1 cellular context compared by ENCODE assay signal in the genomic region with DNA sequence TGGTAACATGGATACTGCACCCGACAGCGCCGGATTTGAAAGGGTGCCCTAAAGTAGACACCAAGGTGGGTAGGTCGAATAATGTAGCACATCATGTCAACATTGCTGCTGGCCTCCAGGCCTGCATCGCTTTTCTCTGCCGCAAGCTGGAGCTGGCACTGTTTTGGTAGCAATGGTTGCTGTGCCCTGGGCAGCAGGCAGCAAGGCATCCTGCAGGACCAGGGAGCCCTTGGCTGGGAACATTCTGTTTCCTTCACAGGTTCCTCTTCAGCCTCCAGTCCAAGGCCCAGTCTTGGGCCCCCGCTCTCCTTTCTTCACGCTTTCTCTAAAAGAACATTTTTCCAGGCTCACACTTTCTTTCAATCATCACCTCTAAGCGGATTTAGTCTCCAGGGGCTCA.
TF ChIP-seq lines count a peak whose summit lies in the region.

No MANE protein-coding gene starts in this region.

TF ChIP-seq in GM23338, 12 proteins besides CTCF, POLR2A, EP300 and RAD21 (continued from another document):
- TF ChIP-seq, protein P1, sequence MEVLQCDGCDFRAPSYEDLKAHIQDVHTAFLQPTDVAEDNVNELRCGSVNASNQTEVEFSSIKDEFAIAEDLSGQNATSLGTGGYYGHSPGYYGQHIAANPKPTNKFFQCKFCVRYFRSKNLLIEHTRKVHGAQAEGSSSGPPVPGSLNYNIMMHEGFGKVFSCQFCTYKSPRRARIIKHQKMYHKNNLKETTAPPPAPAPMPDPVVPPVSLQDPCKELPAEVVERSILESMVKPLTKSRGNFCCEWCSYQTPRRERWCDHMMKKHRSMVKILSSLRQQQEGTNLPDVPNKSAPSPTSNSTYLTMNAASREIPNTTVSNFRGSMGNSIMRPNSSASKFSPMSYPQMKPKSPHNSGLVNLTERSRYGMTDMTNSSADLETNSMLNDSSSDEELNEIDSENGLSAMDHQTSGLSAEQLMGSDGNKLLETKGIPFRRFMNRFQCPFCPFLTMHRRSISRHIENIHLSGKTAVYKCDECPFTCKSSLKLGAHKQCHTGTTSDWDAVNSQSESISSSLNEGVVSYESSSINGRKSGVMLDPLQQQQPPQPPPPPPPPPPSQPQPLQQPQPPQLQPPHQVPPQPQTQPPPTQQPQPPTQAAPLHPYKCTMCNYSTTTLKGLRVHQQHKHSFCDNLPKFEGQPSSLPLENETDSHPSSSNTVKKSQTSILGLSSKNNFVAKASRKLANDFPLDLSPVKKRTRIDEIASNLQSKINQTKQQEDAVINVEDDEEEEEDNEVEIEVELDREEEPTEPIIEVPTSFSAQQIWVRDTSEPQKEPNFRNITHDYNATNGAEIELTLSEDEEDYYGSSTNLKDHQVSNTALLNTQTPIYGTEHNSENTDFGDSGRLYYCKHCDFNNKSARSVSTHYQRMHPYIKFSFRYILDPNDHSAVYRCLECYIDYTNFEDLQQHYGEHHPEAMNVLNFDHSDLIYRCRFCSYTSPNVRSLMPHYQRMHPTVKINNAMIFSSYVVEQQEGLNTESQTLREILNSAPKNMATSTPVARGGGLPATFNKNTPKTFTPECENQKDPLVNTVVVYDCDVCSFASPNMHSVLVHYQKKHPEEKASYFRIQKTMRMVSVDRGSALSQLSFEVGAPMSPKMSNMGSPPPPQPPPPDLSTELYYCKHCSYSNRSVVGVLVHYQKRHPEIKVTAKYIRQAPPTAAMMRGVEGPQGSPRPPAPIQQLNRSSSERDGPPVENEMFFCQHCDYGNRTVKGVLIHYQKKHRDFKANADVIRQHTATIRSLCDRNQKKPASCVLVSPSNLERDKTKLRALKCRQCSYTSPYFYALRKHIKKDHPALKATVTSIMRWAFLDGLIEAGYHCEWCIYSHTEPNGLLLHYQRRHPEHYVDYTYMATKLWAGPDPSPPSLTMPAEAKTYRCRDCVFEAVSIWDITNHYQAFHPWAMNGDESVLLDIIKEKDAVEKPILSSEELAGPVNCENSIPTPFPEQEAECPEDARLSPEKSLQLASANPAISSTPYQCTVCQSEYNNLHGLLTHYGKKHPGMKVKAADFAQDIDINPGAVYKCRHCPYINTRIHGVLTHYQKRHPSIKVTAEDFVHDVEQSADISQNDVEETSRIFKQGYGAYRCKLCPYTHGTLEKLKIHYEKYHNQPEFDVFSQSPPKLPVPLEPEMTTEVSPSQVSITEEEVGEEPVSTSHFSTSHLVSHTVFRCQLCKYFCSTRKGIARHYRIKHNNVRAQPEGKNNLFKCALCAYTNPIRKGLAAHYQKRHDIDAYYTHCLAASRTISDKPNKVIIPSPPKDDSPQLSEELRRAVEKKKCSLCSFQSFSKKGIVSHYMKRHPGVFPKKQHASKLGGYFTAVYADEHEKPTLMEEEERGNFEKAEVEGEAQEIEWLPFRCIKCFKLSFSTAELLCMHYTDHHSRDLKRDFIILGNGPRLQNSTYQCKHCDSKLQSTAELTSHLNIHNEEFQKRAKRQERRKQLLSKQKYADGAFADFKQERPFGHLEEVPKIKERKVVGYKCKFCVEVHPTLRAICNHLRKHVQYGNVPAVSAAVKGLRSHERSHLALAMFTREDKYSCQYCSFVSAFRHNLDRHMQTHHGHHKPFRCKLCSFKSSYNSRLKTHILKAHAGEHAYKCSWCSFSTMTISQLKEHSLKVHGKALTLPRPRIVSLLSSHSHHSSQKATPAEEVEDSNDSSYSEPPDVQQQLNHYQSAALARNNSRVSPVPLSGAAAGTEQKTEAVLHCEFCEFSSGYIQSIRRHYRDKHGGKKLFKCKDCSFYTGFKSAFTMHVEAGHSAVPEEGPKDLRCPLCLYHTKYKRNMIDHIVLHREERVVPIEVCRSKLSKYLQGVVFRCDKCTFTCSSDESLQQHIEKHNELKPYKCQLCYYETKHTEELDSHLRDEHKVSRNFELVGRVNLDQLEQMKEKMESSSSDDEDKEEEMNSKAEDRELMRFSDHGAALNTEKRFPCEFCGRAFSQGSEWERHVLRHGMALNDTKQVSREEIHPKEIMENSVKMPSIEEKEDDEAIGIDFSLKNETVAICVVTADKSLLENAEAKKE (CRISPR knock-in tag; IDR thresholded peaks at IDR 0.05): no peak
- TF ChIP-seq, protein P2, sequence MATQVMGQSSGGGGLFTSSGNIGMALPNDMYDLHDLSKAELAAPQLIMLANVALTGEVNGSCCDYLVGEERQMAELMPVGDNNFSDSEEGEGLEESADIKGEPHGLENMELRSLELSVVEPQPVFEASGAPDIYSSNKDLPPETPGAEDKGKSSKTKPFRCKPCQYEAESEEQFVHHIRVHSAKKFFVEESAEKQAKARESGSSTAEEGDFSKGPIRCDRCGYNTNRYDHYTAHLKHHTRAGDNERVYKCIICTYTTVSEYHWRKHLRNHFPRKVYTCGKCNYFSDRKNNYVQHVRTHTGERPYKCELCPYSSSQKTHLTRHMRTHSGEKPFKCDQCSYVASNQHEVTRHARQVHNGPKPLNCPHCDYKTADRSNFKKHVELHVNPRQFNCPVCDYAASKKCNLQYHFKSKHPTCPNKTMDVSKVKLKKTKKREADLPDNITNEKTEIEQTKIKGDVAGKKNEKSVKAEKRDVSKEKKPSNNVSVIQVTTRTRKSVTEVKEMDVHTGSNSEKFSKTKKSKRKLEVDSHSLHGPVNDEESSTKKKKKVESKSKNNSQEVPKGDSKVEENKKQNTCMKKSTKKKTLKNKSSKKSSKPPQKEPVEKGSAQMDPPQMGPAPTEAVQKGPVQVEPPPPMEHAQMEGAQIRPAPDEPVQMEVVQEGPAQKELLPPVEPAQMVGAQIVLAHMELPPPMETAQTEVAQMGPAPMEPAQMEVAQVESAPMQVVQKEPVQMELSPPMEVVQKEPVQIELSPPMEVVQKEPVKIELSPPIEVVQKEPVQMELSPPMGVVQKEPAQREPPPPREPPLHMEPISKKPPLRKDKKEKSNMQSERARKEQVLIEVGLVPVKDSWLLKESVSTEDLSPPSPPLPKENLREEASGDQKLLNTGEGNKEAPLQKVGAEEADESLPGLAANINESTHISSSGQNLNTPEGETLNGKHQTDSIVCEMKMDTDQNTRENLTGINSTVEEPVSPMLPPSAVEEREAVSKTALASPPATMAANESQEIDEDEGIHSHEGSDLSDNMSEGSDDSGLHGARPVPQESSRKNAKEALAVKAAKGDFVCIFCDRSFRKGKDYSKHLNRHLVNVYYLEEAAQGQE (IDR thresholded peaks at IDR 0.05; ENCODE audit: unreplicated experiment): no peak
- no peak for TF ChIP-seq ZNF114 (CRISPR knock-in tag; IDR thresholded peaks at IDR 0.05)
